ENCODE assay signal across 19 cellular contexts in the genomic region with DNA sequence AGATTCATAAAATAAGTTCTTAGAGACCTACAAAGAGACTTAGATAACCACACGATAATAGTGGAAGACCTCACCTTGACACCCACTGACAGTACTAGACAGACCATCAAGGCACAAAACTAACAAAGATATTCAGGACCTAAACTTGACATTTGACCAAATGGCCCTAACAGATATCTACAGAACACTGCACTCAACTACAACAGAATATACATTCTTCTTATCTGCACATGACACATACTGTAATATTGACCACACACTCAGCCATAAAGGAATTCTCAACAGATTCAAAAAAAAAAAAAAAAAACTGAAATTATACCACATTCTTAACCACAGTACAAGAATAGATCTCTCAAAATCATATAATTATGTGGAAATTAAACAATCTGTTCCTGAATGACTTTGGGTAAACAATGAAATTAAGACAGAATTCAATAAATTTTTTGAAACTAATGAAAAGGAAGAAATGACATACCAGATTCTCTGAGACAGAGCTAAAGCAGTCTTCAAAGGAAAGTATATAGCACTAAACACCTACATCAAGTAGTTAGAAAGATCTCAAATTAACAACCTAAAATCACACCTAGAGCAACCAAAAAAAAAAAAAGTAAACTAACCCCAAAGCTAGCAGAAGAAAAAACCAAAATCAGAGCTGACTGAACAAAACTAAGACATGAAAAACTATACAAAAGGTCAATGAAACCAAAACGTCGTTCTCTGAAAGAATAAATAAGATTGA.
A peak's percentile ranks its signal among the peaks of the same experiment; 100 is the strongest.
DNase-seq lines count a peak whose midpoint lies in the region; ATAC-seq, FAIRE-seq and TF ChIP-seq lines count a peak whose summit lies in the region.
"Had no signal": no experiment of that assay in that cellular context is flagged by ENCODE, and none has a peak within 500 bp of the region (broad histone marks: within the 10 kb centered on the region; RNA-seq: fewer than 3 reads in every experiment).

No MANE protein-coding gene starts in this region.

- H3K79me2 ChIP-seq in Loucy (ENCODE audit: insufficient read depth, low read length) (peaks cover 23% of the 10 kb centered on the region; the same call in 1 of the 2 replicates), GM12878 (ENCODE audit: control insufficient read depth, insufficient read depth, low read length) (peaks cover 3% of the 10 kb centered on the region)

- H3K4me1 ChIP-seq in breast epithelium (no peaks in the 10 kb centered on the region), Loucy (ENCODE audit: insufficient read depth, low read length, poor library complexity, severe bottlenecking) (peaks cover 6% of the 10 kb centered on the region), GM12878 (ENCODE audit: control insufficient read depth, insufficient read depth, low read length) (no peaks in the 10 kb centered on the region), A673 (ENCODE audit: insufficient read depth, low read length, poor library complexity, severe bottlenecking) (no peaks in the 10 kb centered on the region)
- H3K4me1 ChIP-seq: SJCRH30 had no signal

- H3K27ac Mint-ChIP-seq in MCF 10A (ENCODE audit: low read depth, unreplicated experiment) (peak overlapping the region; percentile 57), Calu3 (ENCODE audit: unreplicated experiment) (no peak overlapping the region)
- H3K27ac Mint-ChIP-seq: GM23338 had no signal

- no peak for TF ChIP-seq POLR2A in breast epithelium (IDR thresholded peaks at IDR 0.05)
- no peak for TF ChIP-seq POLR2A in GM12878 (IDR thresholded peaks at IDR 0.05; ENCODE audit: low read depth, low read length)

- H3K27me3 Mint-ChIP-seq in MCF 10A (ENCODE audit: insufficient read depth, unreplicated experiment) = no peaks in the 10 kb centered on the region
- H3K27me3 Mint-ChIP-seq in Calu3 (ENCODE audit: unreplicated experiment) = no peaks in the 10 kb centered on the region

- DNase-seq in MCF 10A (ENCODE audit: unreplicated experiment) = no peak
- no peak for DNase-seq in breast epithelium (ENCODE audit: low spot score in 2 of 2)
- no peak for DNase-seq in GM12878 (ENCODE audit: low read depth, low spot score)
- no peak for DNase-seq in GM19239 (ENCODE audit: insufficient read length, low spot score)
- DNase-seq in A673 (ENCODE audit: low spot score) = no peak
- DNase-seq in Calu3 = no peak
- DNase-seq: ACHN, Caco-2, KBM-7, NCI-H1048, NCI-H2081 treated with DMSO at 0.1 percent for 48 hours, NCI-H510A, NCI-H774, PC-3, SJCRH30 had no signal

- H3K36me3 ChIP-seq in breast epithelium (no peaks in the 10 kb centered on the region), Loucy (ENCODE audit: insufficient read depth, low read length) (no peaks in the 10 kb centered on the region), GM12878 (ENCODE audit: control insufficient read depth in 2 of 2, insufficient read depth in 2 of 2, low read length in 1 of 2) (no peaks in the 10 kb centered on the region; a peak in 2 of 4 replicates), A673 (ENCODE audit: insufficient read depth, low read length, poor library complexity, severe bottlenecking) (no peaks in the 10 kb centered on the region)
- H3K36me3 ChIP-seq: SJCRH30 had no signal

- H3K36me3 Mint-ChIP-seq in MCF 10A (ENCODE audit: insufficient read depth, unreplicated experiment) = peaks cover 6% of the 10 kb centered on the region
- H3K36me3 Mint-ChIP-seq in Calu3 (ENCODE audit: insufficient read depth, unreplicated experiment) = no peaks in the 10 kb centered on the region

- TF ChIP-seq RAD21 in GM12878 (IDR thresholded peaks at IDR 0.05; ENCODE audit: insufficient read depth, low read depth, low read length) = no peak

- H4K20me1 ChIP-seq in Loucy (ENCODE audit: insufficient read depth, low read length, poor library complexity, severe bottlenecking) (no peaks in the 10 kb centered on the region), GM12878 (ENCODE audit: control insufficient read depth, insufficient read depth) (no peaks in the 10 kb centered on the region)

- H3K4me2 ChIP-seq in Loucy (ENCODE audit: low read depth, low read length, poor library complexity, severe bottlenecking) = peak overlapping the region; percentile 37
- no peak overlapping the region for H3K4me2 ChIP-seq in GM12878 (ENCODE audit: control insufficient read depth, insufficient read depth)
- H3K4me2 ChIP-seq: GM23338 had no signal

- POLR2A ChIA-PET in MCF 10A (lab: Yijun Ruan, JAX) = no interaction called here
- POLR2A ChIA-PET in GM12878 (lab: Charles Lee) = no interaction called here
- POLR2A ChIA-PET in A673 (lab: Charles Lee; ENCODE audit: low non-redundant PET) = no interaction called here

- CTCF ChIA-PET in MCF 10A (lab: Yijun Ruan, JAX) = interaction anchor here (0.6 to 0.7 kb wide), 3 partner anchors 25 to 790 kb away, joined by 3 read pairs; no protein-coding TSS in a partner anchor
- CTCF ChIA-PET in GM12878 (lab: Yijun Ruan, JAX) = interaction anchor here (0.8 kb wide), 1 partner anchor 18 kb away, joined by 3 read pairs; no protein-coding TSS in a partner anchor
- CTCF ChIA-PET in A673 (lab: Charles Lee) = no interaction called here
- CTCF ChIA-PET in Calu3 (lab: Charles Lee) = no interaction called here

- 51% methylated on average over 3 of the region's 3 CpGs for WGBS in GM12878 (ENCODE audit: insufficient coverage, insufficient replicate concordance, low lambda C conversion rate, missing lambda C conversion rate)

- H3K9me3 Mint-ChIP-seq in MCF 10A (ENCODE audit: unreplicated experiment) = peaks cover 24% of the 10 kb centered on the region
- H3K9me3 Mint-ChIP-seq in Calu3 (ENCODE audit: low read depth, unreplicated experiment) = peaks cover 8% of the 10 kb centered on the region

- BruUV-seq in MCF 10A (replicated peaks; lab: Mats Ljungman, UMichigan) = no TSS peak
- no TSS peak for BruUV-seq in GM12878 (replicated peaks; lab: Mats Ljungman, UMichigan)
- BruUV-seq in A673 (replicated peaks; lab: Mats Ljungman, UMichigan) = no TSS peak
- BruUV-seq in Calu3 (replicated peaks; lab: Mats Ljungman, UMichigan) = no TSS peak

- no peak overlapping the region for H3K4me3 Mint-ChIP-seq in MCF 10A (ENCODE audit: unreplicated experiment)
- no peak overlapping the region for H3K4me3 Mint-ChIP-seq in Calu3 (ENCODE audit: low read depth, unreplicated experiment)
- H3K4me3 Mint-ChIP-seq: GM23338 had no signal

- intact Hi-C loops in MCF 10A (cut with micrococcal nuclease) = no loop called here
- intact Hi-C loops in breast epithelium (cut with DNase I; ENCODE audit: low total_unique reads) = no loop called here
- intact Hi-C loops in GM12878 (cut with micrococcal nuclease; ENCODE audit: unreplicated experiment) = no loop called here
- intact Hi-C loops in A673 (cut with micrococcal nuclease; ENCODE audit: unreplicated experiment) = no loop called here
- intact Hi-C loops in Calu3 (cut with micrococcal nuclease; ENCODE audit: unreplicated experiment) = no loop called here

- ATAC-seq in GM12878 = no peak; the same call in 2 of the 3 replicates
- ATAC-seq: GM23338, HCT116, PC-3 had no signal

- no peak for FAIRE-seq in GM12878 (lab: Jason Lieb, UNC)
- no peak for FAIRE-seq in GM19239 (lab: Jason Lieb, UNC)

- H3F3A ChIP-seq in Loucy (ENCODE audit: low read depth) = no peaks in the 10 kb centered on the region

- no peak for TF ChIP-seq EP300 in GM12878 (IDR thresholded peaks at IDR 0.05; ENCODE audit: borderline replicate concordance in 1 of 2, control insufficient read depth in 1 of 2, low read depth in 2 of 2, low read length in 2 of 2)

- in situ Hi-C loops in GM12878 (cut with MboI) = no loop called here

- H3K9me3 ChIP-seq in breast epithelium (peaks cover 0 to 22% of the 10 kb centered on the region in 2 donors), Loucy (ENCODE audit: insufficient read depth, low read depth, low read length) (peaks cover 4% of the 10 kb centered on the region; the same call in 1 of the 2 replicates), GM12878 (replicated peaks; ENCODE audit: control insufficient read depth, insufficient read depth, low read length) (peaks cover 11% of the 10 kb centered on the region), A673 (ENCODE audit: low read depth, low read length, poor library complexity, severe bottlenecking) (peaks cover 15% of the 10 kb centered on the region)
- H3K9me3 ChIP-seq: Caco-2 had no signal

- SMC1A ChIA-PET in GM12878 (lab: Charles Lee; ENCODE audit: uncharacterized antibody, unreplicated experiment) = interaction anchor here (0.6 to 2.1 kb wide), 2 partner anchors 14 to 17 kb away, joined by 3 to 9 read pairs; no protein-coding TSS in a partner anchor

- no peaks in the 10 kb centered on the region for H3K27me3 ChIP-seq in breast epithelium
- H3K27me3 ChIP-seq in Loucy (ENCODE audit: insufficient read depth, low read length, poor library complexity, severe bottlenecking) = no peaks in the 10 kb centered on the region
- no peaks in the 10 kb centered on the region for H3K27me3 ChIP-seq in GM12878 (replicated peaks in 1 of 2; ENCODE audit: control insufficient read depth in 2 of 2, insufficient read depth in 2 of 2, low read length in 1 of 2)
- H3K27me3 ChIP-seq in A673 (replicated peaks; ENCODE audit: insufficient read depth, low read depth, low read length, poor library complexity) = no peaks in the 10 kb centered on the region
- H3K27me3 ChIP-seq: SJCRH30 had no signal

- TF ChIP-seq CTCF in MCF 10A (IDR thresholded peaks at IDR 0.05; ENCODE audit: unreplicated experiment) (no peak), breast epithelium (IDR thresholded peaks at IDR 0.05) (no peak), Loucy (conservative IDR thresholded peaks at IDR 0.05; ENCODE audit: low read length) (no peak), GM12878 (IDR thresholded peaks at IDR 0.05 in 2 of 3, conservative IDR thresholded peaks at IDR 0.05 in 1 of 3; ENCODE audit: control insufficient read depth in 2 of 3, extremely low read depth in 1 of 3, insufficient read depth in 1 of 3, low read depth in 3 of 3, low read length in 3 of 3) (no peak), A673 (conservative IDR thresholded peaks at IDR 0.05; ENCODE audit: low read depth, low read length) (no peak), Calu3 (IDR thresholded peaks at IDR 0.05; ENCODE audit: unreplicated experiment) (no peak)

- H3K4me1 Mint-ChIP-seq in MCF 10A (ENCODE audit: insufficient read depth, unreplicated experiment) = peaks cover 6% of the 10 kb centered on the region
- H3K4me1 Mint-ChIP-seq in Calu3 (ENCODE audit: low read depth, unreplicated experiment) = peaks cover 30% of the 10 kb centered on the region
- H3K4me1 Mint-ChIP-seq: GM23338 had no signal

- H2AFZ ChIP-seq in Loucy (ENCODE audit: low read length) = no peak overlapping the region
- H2AFZ ChIP-seq in GM12878 (ENCODE audit: control insufficient read depth, low read depth, low read length) = no peak overlapping the region
- H2AFZ ChIP-seq: GM23338 had no signal

- H3K9me2 ChIP-seq in Loucy (replicated peaks; ENCODE audit: low read depth, low read length) = no peaks in the 10 kb centered on the region

- H3K9ac ChIP-seq in Loucy (ENCODE audit: low read depth, low read length, poor library complexity, severe bottlenecking) = no peak overlapping the region
- no peak overlapping the region for H3K9ac ChIP-seq in GM12878 (ENCODE audit: control insufficient read depth, insufficient read depth, low read length)

- H3K4me3 ChIP-seq in breast epithelium (no peak overlapping the region), Loucy (ENCODE audit: low read length, poor library complexity, severe bottlenecking) (no peak overlapping the region), GM12878 (no peak overlapping the region), A673 (ENCODE audit: low read depth, low read length, poor library complexity, severe bottlenecking) (no peak overlapping the region)
- H3K4me3 ChIP-seq: GM23338, SJCRH30 had no signal

- RAD21 ChIA-PET in GM12878 (lab: Charles Lee; ENCODE audit: unreplicated experiment) = no interaction called here

- H3K27ac ChIP-seq in breast epithelium (no peak overlapping the region), GM12878 (ENCODE audit: control insufficient read depth, insufficient read depth) (no peak overlapping the region), A673 (ENCODE audit: low read depth, low read length, poor library complexity, severe bottlenecking) (no peak overlapping the region)
- H3K27ac ChIP-seq: RWPE1, SJCRH30 had no signal

Comparison
In these comparisons a context has a peak if more than half of its experiments do, and no peak if none do; other contexts are left out.
1. CTCF ChIA-PET loops: an anchor here in MCF 10A (0.6 to 0.7 kb wide) and GM12878 (0.8 kb wide); none called in A673 and Calu3.